ENCODE assay signal across 26 cellular contexts in the genomic region with DNA sequence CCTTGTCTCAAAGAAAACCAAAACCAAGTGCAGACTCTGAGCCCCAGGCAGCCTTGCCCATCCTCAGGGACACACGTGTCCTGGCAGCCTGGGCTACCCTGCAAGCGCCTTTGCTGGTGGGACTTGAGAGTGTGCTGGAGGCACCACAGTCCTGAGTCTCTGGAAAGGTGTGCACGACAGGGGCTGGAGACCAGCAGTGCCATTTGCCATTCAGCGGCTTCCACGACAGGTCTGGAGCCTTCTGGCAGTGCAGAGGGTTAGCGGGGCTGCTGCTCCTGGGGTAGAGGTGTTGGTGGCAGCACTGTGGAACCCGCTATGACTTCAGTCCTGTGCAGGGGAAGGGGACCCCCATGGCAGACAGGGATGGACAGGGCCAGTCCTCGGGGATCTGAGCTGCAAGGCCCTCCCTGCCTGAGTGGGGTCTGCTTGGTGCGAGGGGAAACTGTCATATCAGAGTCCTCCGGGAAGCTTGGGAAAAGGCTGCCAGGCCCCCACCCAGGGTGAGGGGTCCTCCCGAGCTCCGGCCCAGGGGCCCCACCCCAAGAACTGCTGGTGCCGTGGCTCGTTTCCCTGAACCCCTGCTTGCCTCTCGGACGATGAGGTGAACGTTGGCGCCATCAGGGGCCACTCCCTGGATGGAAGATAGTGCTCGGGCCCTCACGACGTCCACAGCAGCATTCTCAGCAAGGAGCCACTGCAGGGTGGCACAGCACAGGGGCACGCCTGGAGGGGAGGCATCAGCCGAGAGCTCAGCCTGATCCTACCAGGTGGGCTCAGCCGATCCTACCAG.
"Had no signal": no experiment of that assay in that cellular context is flagged by ENCODE, and none has a peak within 500 bp of the region (broad histone marks: within the 10 kb centered on the region; RNA-seq: fewer than 3 reads in every experiment).

No MANE protein-coding gene starts in this region.

- FAIRE-seq: small intestine had no signal

- H3K4me3 ChIP-seq: coronary artery, esophagus squamous epithelium, lower lobe of right lung, psoas muscle, right lobe of liver, thyroid gland, vagina had no signal

- H3K27ac Mint-ChIP-seq: immature natural killer cell; memory B cell; natural killer cell; stimulated activated naive CD8-positive, alpha-beta T cell treated with anti-CD3 and anti-CD28 coated beads, Interleukin-15, amount 100 ng/mL, for 72 hours had no signal

- H3K27me3 ChIP-seq: esophagus squamous epithelium, neutrophil, right lobe of liver, thyroid gland, vagina had no signal

- H3K4me1 ChIP-seq: lower lobe of right lung, thyroid gland, vagina had no signal

- H3K4me3 Mint-ChIP-seq: immature natural killer cell; memory B cell; natural killer cell; stimulated activated naive CD8-positive, alpha-beta T cell treated with anti-CD3 and anti-CD28 coated beads, Interleukin-15, amount 100 ng/mL, for 72 hours had no signal

- H3K9me3 ChIP-seq: esophagus squamous epithelium, lower lobe of right lung, neutrophil, psoas muscle, right lobe of liver, thyroid gland, vagina had no signal

- H3K36me3 Mint-ChIP-seq: natural killer cell had no signal

- H3K9me3 Mint-ChIP-seq: immature natural killer cell; memory B cell; natural killer cell; stimulated activated naive CD8-positive, alpha-beta T cell treated with anti-CD3 and anti-CD28 coated beads, Interleukin-15, amount 100 ng/mL, for 72 hours had no signal

- ATAC-seq: left ventricle myocardium superior; lower lobe of right lung; natural killer cell; psoas muscle; right lobe of liver; stimulated activated naive CD8-positive, alpha-beta T cell treated with anti-CD3 and anti-CD28 coated beads, Interleukin-15, amount 100 ng/mL, for 72 hours had no signal

- DNase-seq: dermis blood vessel endothelial cell; effector memory CD4-positive, alpha-beta T cell; erythroblast; esophagus squamous epithelium; foreskin melanocyte; glutamatergic neuron; hypothalamus; immature natural killer cell; islet precursor cell; left ventricle myocardium superior; lower lobe of right lung; natural killer cell; psoas muscle; small intestine; stimulated activated CD4-positive, alpha-beta T cell treated with anti-CD3 and anti-CD28 coated beads, Interleukin-1b, Interleukin-23, amount 100 ng/mL, for 48 hours; stimulated activated CD4-positive, alpha-beta T cell treated with anti-CD3 and anti-CD28 coated beads, Interleukin-4, amount 100 ng/mL, for 1 hour; stimulated activated CD8-positive, alpha-beta memory T cell treated with anti-CD3 and anti-CD28 coated beads, Interleukin-4, amount 100 ng/mL, for 48 hours; stimulated activated naive CD4-positive, alpha-beta T cell; stimulated activated naive CD8-positive, alpha-beta T cell treated with anti-CD3 and anti-CD28 coated beads, Interleukin-15, amount 100 ng/mL, for 72 hours; thyroid gland; trophoblast cell had no signal

- H3K27ac ChIP-seq: coronary artery, esophagus squamous epithelium, lower lobe of right lung, neutrophil, psoas muscle, right lobe of liver, thyroid gland, vagina had no signal

- H3K27me3 Mint-ChIP-seq: memory B cell; stimulated activated naive CD8-positive, alpha-beta T cell treated with anti-CD3 and anti-CD28 coated beads, Interleukin-15, amount 100 ng/mL, for 72 hours had no signal
